In genomic region chr3:175477651-175478224, GRCh38 we compare ENCODE assay signal across 12 cellular contexts.
A peak's percentile ranks its signal among the peaks of the same experiment; 100 is the strongest.
DNase-seq lines count a peak whose midpoint lies in the region; ATAC-seq and TF ChIP-seq lines count a peak whose summit lies in the region.
"Had no signal": no experiment of that assay in that cellular context is flagged by ENCODE, and none has a peak within 500 bp of the region (broad histone marks: within the 10 kb centered on the region; RNA-seq: fewer than 3 reads in every experiment).

No MANE protein-coding gene starts in this region.

- H4K91ac ChIP-seq in mesenchymal stem cell (ENCODE audit: low read length) = no peak overlapping the region

- H3K4me1 ChIP-seq in OCI-LY3 (ENCODE audit: low read length) = peaks cover 15% of the 10 kb centered on the region
- H3K4me1 ChIP-seq in mesenchymal stem cell (ENCODE audit: control insufficient read depth, insufficient read depth, low read depth, low read length) = no peaks in the 10 kb centered on the region
- H3K4me1 ChIP-seq in heart right ventricle = no peaks in the 10 kb centered on the region
- H3K4me1 ChIP-seq: uterus had no signal

- no peak overlapping the region for H3K4ac ChIP-seq in mesenchymal stem cell (ENCODE audit: low read depth in 1 of 2, low read length in 2 of 2)

- intact Hi-C loops in heart right ventricle (cut with DNase I) = no loop called here

- no peak overlapping the region for H2AK5ac ChIP-seq in mesenchymal stem cell (ENCODE audit: low read length, severe bottlenecking)

- H4K8ac ChIP-seq in mesenchymal stem cell (ENCODE audit: low read length) = no peak overlapping the region

- no peak overlapping the region for H2BK120ac ChIP-seq in mesenchymal stem cell (ENCODE audit: low read depth, low read length)

- no peak overlapping the region for H2BK15ac ChIP-seq in mesenchymal stem cell (ENCODE audit: low read depth, poor library complexity, severe bottlenecking)

- no peak overlapping the region for H3K23ac ChIP-seq in mesenchymal stem cell (ENCODE audit: low read length in 2 of 2)

- no peaks in the 10 kb centered on the region for H3K9me3 ChIP-seq in OCI-LY3 (ENCODE audit: insufficient read depth, low read length)
- no peaks in the 10 kb centered on the region for H3K9me3 ChIP-seq in mesenchymal stem cell (ENCODE audit: control insufficient read depth, low read length)
- no peaks in the 10 kb centered on the region for H3K9me3 ChIP-seq in heart right ventricle
- H3K9me3 ChIP-seq: uterus had no signal

- H3K36me3 ChIP-seq in OCI-LY3 (replicated peaks; ENCODE audit: low read depth, low read length) (no peaks in the 10 kb centered on the region), mesenchymal stem cell (ENCODE audit: control insufficient read depth in 1 of 2, insufficient read depth in 2 of 2, low read depth in 1 of 2, low read length in 2 of 2) (no peaks in the 10 kb centered on the region), heart right ventricle (no peaks in the 10 kb centered on the region)
- H3K36me3 ChIP-seq: uterus had no signal

- DNase-seq in GM10266 (ENCODE audit: extremely low spot score) = peak; percentile 25
- DNase-seq in mesenchymal stem cell = no peak
- DNase-seq in stimulated activated naive CD4-positive, alpha-beta T cell (lab: John Stamatoyannopoulos, UW) = no peak
- no peak for DNase-seq in cerebellum (ENCODE audit: low spot score)
- no peak for DNase-seq in heart right ventricle
- DNase-seq: NCI-H1930, uterus had no signal

- no peak overlapping the region for H2BK5ac ChIP-seq in mesenchymal stem cell (ENCODE audit: low read depth, low read length, poor library complexity, severe bottlenecking)

- H3K9ac ChIP-seq in OCI-LY3 (ENCODE audit: low read length) = peak overlapping the region; percentile 23
- H3K9ac ChIP-seq in mesenchymal stem cell (ENCODE audit: low read length) = no peak overlapping the region

- H3K4me3 ChIP-seq in OCI-LY3 (ENCODE audit: low read length) (peak overlapping the region; percentile 63), mesenchymal stem cell (ENCODE audit: insufficient read depth in 1 of 2, low read depth in 1 of 2, low read length in 2 of 2) (no peak overlapping the region), heart right ventricle (no peak overlapping the region)
- H3K4me3 ChIP-seq: K562, uterus had no signal

- peak overlapping the region; percentile 78 for H3K4me2 ChIP-seq in OCI-LY3 (ENCODE audit: low read length)
- no peak overlapping the region for H3K4me2 ChIP-seq in mesenchymal stem cell (ENCODE audit: low read length, poor library complexity, severe bottlenecking)

- no peak overlapping the region for H2BK12ac ChIP-seq in mesenchymal stem cell (ENCODE audit: low read length in 2 of 2)

- WGBS in mesenchymal stem cell = 90% methylated on average over 2 of the region's 2 CpGs
- WGBS in heart right ventricle, 2 donors = 72 to 80% methylated on average over 2 of the region's 2 CpGs

- H4K20me1 ChIP-seq in OCI-LY3 (ENCODE audit: insufficient read depth, low read length) = no peaks in the 10 kb centered on the region

- H3K79me2 ChIP-seq in OCI-LY3 (ENCODE audit: low read length) = no peaks in the 10 kb centered on the region

- H3K79me1 ChIP-seq in mesenchymal stem cell (replicated peaks; ENCODE audit: low read length, poor library complexity, severe bottlenecking) = no peaks in the 10 kb centered on the region

- peak overlapping the region; percentile 23; the same call in 1 of the 2 replicates for H3K27ac ChIP-seq in OCI-LY3 (ENCODE audit: low read length)
- no peak overlapping the region for H3K27ac ChIP-seq in mesenchymal stem cell (ENCODE audit: low read length, poor library complexity, severe bottlenecking)
- no peak overlapping the region for H3K27ac ChIP-seq in heart right ventricle
- H3K27ac ChIP-seq: uterus had no signal

- TF ChIP-seq CTCF in GM10266 (IDR thresholded peaks at IDR 0.05; ENCODE audit: control insufficient read depth, insufficient read depth, low read depth, missing control alignments) = no peak
- TF ChIP-seq CTCF in OCI-LY3 (IDR thresholded peaks at IDR 0.05; ENCODE audit: low read depth, low read length) = no peak
- no peak for TF ChIP-seq CTCF in heart right ventricle (IDR thresholded peaks at IDR 0.05)

- H3K27me3 ChIP-seq in OCI-LY3 (ENCODE audit: low read depth, low read length) = no peaks in the 10 kb centered on the region
- H3K27me3 ChIP-seq in mesenchymal stem cell (ENCODE audit: control insufficient read depth in 1 of 2, insufficient read depth in 1 of 2, low read length in 2 of 2) = no peaks in the 10 kb centered on the region
- no peaks in the 10 kb centered on the region for H3K27me3 ChIP-seq in heart right ventricle
- H3K27me3 ChIP-seq: uterus had no signal

- H3K14ac ChIP-seq in mesenchymal stem cell (ENCODE audit: low read length in 2 of 2) = no peak overlapping the region

- H2AFZ ChIP-seq in OCI-LY3 (ENCODE audit: low read depth, low read length) (peak overlapping the region; percentile 32; the same call in 1 of the 2 replicates), mesenchymal stem cell (ENCODE audit: low read depth, low read length) (no peak overlapping the region)

- peak; percentile 89 for ATAC-seq in GM19455 (IDR thresholded peaks at IDR 0.05; ENCODE audit: unreplicated experiment)
- ATAC-seq in HG02973 (IDR thresholded peaks at IDR 0.05; ENCODE audit: unreplicated experiment) = peak; percentile 97
- ATAC-seq in heart right ventricle = no peak
- ATAC-seq: K562, Panc1 had no signal

- no peak overlapping the region for H3K18ac ChIP-seq in mesenchymal stem cell (ENCODE audit: low read depth in 1 of 2, low read length in 2 of 2)

Comparison
In these comparisons a context has a peak if more than half of its experiments do, and no peak if none do; other contexts are left out.
1. ATAC-seq: peak in GM19455 (single experiment) and HG02973 (single experiment); none in heart right ventricle (0 of 8).